ENCODE assay signal across 1 cellular context in the genomic region with DNA sequence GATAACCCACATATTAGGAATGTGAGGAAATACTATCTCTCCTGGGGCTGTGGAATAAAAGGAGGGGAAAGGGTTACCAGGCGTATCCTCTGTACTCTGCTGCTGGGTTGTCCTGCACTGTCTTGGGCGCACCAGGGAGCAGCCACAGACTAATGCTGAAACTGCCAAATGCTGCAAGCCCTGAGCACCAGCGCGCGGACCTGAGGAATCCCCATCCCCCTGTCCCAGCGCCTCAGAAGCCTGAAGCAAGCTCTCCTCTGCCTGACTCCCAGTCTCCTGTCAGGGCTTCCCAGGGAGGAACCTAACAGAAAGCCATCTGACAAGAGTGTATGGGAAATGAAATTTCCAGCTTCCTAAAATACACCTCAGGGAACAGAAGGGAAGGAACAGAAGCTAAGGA.
TF ChIP-seq lines count a peak whose summit lies in the region.

No MANE protein-coding gene starts in this region.

TF ChIP-seq in H1, 55 proteins besides CTCF, POLR2A, EP300 and RAD21:
- TF ChIP-seq CBX8 (IDR thresholded peaks at IDR 0.05; ENCODE audit: borderline replicate concordance, low read depth, low read length) (no peak), TAF7 (optimal IDR thresholded peaks at IDR 0.05; ENCODE audit: borderline replicate concordance, low read depth, low read length) (no peak), POU5F1 (IDR thresholded peaks at IDR 0.05; ENCODE audit: low read depth, low read length) (no peak), SIN3A (conservative IDR thresholded peaks at IDR 0.05 in 1 of 2, IDR thresholded peaks at IDR 0.05 in 1 of 2; ENCODE audit: low read depth in 1 of 2, low read length in 2 of 2) (no peak), RFX5 (IDR thresholded peaks at IDR 0.05; ENCODE audit: borderline replicate concordance, low read depth, low read length) (no peak), SIX5 (IDR thresholded peaks at IDR 0.05; ENCODE audit: low read depth, low read length) (no peak), CTBP2 (IDR thresholded peaks at IDR 0.05; ENCODE audit: borderline replicate concordance, insufficient read depth, insufficient read length, low read length) (no peak), EGR1 (IDR thresholded peaks at IDR 0.05; ENCODE audit: borderline replicate concordance, low read depth, low read length) (no peak), SP4 (IDR thresholded peaks at IDR 0.05; ENCODE audit: low read length) (no peak)
- TF ChIP-seq, protein P1, sequence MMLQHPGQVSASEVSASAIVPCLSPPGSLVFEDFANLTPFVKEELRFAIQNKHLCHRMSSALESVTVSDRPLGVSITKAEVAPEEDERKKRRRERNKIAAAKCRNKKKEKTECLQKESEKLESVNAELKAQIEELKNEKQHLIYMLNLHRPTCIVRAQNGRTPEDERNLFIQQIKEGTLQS (IDR thresholded peaks at IDR 0.05; ENCODE audit: insufficient read depth, low read depth, low read length) = no peak
TF ChIP-seq in H1: peak in this region for 0.
